In genomic region chr10:18162021-18162631, GRCh38 we compare ENCODE assay signal across 25 cellular contexts. TPM values are rescaled to one million over a fixed set of nuclear protein-coding genes. Genes with fewer than 3 reads are reported as not detected.
"Had no signal": no experiment of that assay in that cellular context is flagged by ENCODE, and none has a peak within 500 bp of the region (broad histone marks: within the 10 kb centered on the region; RNA-seq: fewer than 3 reads in every experiment).

No MANE protein-coding gene starts in this region.

- H3K27ac ChIP-seq: coronary artery, dorsolateral prefrontal cortex, foreskin keratinocyte, ovary, prostate gland, thoracic aorta, uterus had no signal

- H3K4me3 ChIP-seq: coronary artery, dorsolateral prefrontal cortex, ovary, prostate gland, thoracic aorta, uterus had no signal

- H3K36me3 ChIP-seq: ovary, prostate gland, thoracic aorta, uterus had no signal

- DNase-seq: activated CD4-positive, alpha-beta T cell treated with anti-CD3 and anti-CD28 coated beads for 36 hours; activated CD4-positive, CD25-positive, alpha-beta regulatory T cell; activated effector memory CD4-positive, alpha-beta T cell treated with Interleukin-2 at 50 U/mL for 16 hours; activated naive CD4-positive, alpha-beta T cell treated with Interleukin-2 at 50 U/mL for 16 hours; aorta; dorsolateral prefrontal cortex; effector memory CD4-positive, alpha-beta T cell; erythroblast; foreskin keratinocyte; left cardiac atrium; left ventricle myocardium superior; ovary; retina; small intestine; stimulated activated CD4-positive, alpha-beta T cell treated with anti-CD3 and anti-CD28 coated beads, Interleukin-4, amount 100 ng/mL, for 24 hours; T-helper 1 cell; uterus had no signal

- ATAC-seq: activated CD4-positive, alpha-beta T cell treated with anti-CD3 and anti-CD28 coated beads for 36 hours; foreskin keratinocyte; left cardiac atrium; left ventricle myocardium superior; sciatic nerve; stimulated activated effector memory CD8-positive, alpha-beta T cell treated with anti-CD3 and anti-CD28 coated beads, Interleukin-12 subunit alpha, Interleukin-12 subunit beta, amount 100 ng/mL, for 72 hours had no signal

- FAIRE-seq: keratinocyte, small intestine had no signal

- H3K27me3 ChIP-seq: dorsolateral prefrontal cortex, ovary, uterus had no signal

- H3K4me1 ChIP-seq: prostate gland, uterus had no signal

- H3K9me3 ChIP-seq: ovary, prostate gland, thoracic aorta, uterus had no signal

RNA-seq across cellular contexts. Expression of gene CACNB2, which starts 21.9 kb away (rescaled TPM):
- total RNA-seq: activated CD4-positive, alpha-beta T cell treated with anti-CD3 and anti-CD28 coated beads for 36 hours; foreskin keratinocyte; glomerular endothelial cell; lung microvascular endothelial cell had no signal
- polyA plus RNA-seq: foreskin keratinocyte had no signal
